ENCODE assay signal across 1 cellular context in genomic region chr2:219426068-219426443, GRCh38.
TF ChIP-seq lines count a peak whose summit lies in the region.

No MANE protein-coding gene starts in this region.

TF ChIP-seq in K562, 482 proteins besides CTCF, POLR2A, EP300 and RAD21:
- TF ChIP-seq HIVEP1 (CRISPR knock-in tag; IDR thresholded peaks at IDR 0.05) (no peak), HCFC1 (IDR thresholded peaks at IDR 0.05; ENCODE audit: low read depth, low read length) (no peak), PTTG1 (tag; IDR thresholded peaks at IDR 0.05; ENCODE audit: low read depth) (no peak), CLOCK (CRISPR knock-in tag; IDR thresholded peaks at IDR 0.05; ENCODE audit: borderline replicate concordance) (no peak), USF1 (CRISPR knock-in tag; IDR thresholded peaks at IDR 0.05) (no peak), TEAD2 (tag; IDR thresholded peaks at IDR 0.05) (no peak), ZNF324 (CRISPR knock-in tag; IDR thresholded peaks at IDR 0.05) (no peak)
